9 cellular contexts compared by ENCODE assay signal in the genomic region with DNA sequence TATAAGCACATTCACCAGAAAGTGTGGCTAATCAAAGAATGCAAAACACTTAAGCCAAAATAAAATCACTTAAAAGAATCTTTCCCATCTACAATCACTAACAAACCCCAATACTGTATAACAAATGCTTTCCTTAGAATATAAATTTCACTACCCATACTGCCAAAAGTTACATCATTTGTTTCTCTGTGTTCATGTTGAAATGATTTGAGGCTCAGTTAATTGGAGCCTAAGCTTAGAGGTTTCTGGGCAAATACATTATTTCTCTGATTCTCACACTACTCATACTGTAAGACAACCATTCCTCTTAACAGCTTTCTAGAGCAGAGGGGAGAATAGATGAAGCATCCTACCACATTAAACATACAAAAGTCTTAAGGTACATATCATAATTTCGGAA. TPM values are rescaled to one million over a fixed set of nuclear protein-coding genes. Genes with fewer than 3 reads are reported as not detected.
A peak's percentile ranks its signal among the peaks of the same experiment; 100 is the strongest.
DNase-seq lines count a peak whose midpoint lies in the region; ATAC-seq and TF ChIP-seq lines count a peak whose summit lies in the region.
"Had no signal": no experiment of that assay in that cellular context is flagged by ENCODE, and none has a peak within 500 bp of the region (broad histone marks: within the 10 kb centered on the region; RNA-seq: fewer than 3 reads in every experiment).

No MANE protein-coding gene starts in this region.

- H3K4me1 ChIP-seq in body of pancreas = peaks cover 31% of the 10 kb centered on the region

- H3K36me3 Mint-ChIP-seq in CD4-positive, alpha-beta T cell (ENCODE audit: low read depth) = peaks cover 35% of the 10 kb centered on the region
- H3K36me3 Mint-ChIP-seq in activated CD8-positive, alpha-beta T cell treated with anti-CD3 and anti-CD28 coated beads for 36 hours (ENCODE audit: low read depth) = peaks cover 32% of the 10 kb centered on the region
- H3K36me3 Mint-ChIP-seq in naive B cell = peaks cover 0 to 4% of the 10 kb centered on the region in 2 donors

- TF ChIP-seq POLR2A in body of pancreas (IDR thresholded peaks at IDR 0.05) = no peak

- no peaks in the 10 kb centered on the region for H3K9me3 Mint-ChIP-seq in CD4-positive, alpha-beta T cell
- H3K9me3 Mint-ChIP-seq in activated CD8-positive, alpha-beta T cell treated with anti-CD3 and anti-CD28 coated beads for 36 hours = no peaks in the 10 kb centered on the region
- no peaks in the 10 kb centered on the region for H3K9me3 Mint-ChIP-seq in naive B cell

- no peak overlapping the region for H3K27ac ChIP-seq in CD4-positive, alpha-beta T cell (ENCODE audit: low read depth, low read length)
- H3K27ac ChIP-seq in body of pancreas = no peak overlapping the region

- DNase-seq in CD4-positive, alpha-beta T cell = no peak
- DNase-seq in GM12865 (ENCODE audit: low read depth) (no peak), naive B cell (no peak), body of pancreas (no peak)
- DNase-seq in activated CD8-positive, alpha-beta T cell treated with anti-CD3 and anti-CD28 coated beads for 36 hours = no peak
- DNase-seq in stimulated activated CD4-positive, alpha-beta T cell treated with anti-CD3 and anti-CD28 coated beads, Interleukin-1b, Interleukin-23, amount 100 ng/mL, for 48 hours = no peak
- DNase-seq: RPMI8226 had no signal

- no peaks in the 10 kb centered on the region for H3K27me3 ChIP-seq in CD4-positive, alpha-beta T cell (ENCODE audit: control insufficient read depth, insufficient read depth, low read length)
- H3K27me3 ChIP-seq in body of pancreas = no peaks in the 10 kb centered on the region

- no peak for TF ChIP-seq CTCF in CD4-positive, alpha-beta T cell (IDR thresholded peaks at IDR 0.05)
- TF ChIP-seq CTCF in GM12865 (IDR thresholded peaks at IDR 0.05; ENCODE audit: insufficient read depth, low read depth, low read length, missing control alignments) = no peak
- TF ChIP-seq CTCF in activated CD8-positive, alpha-beta T cell treated with anti-CD3 and anti-CD28 coated beads for 36 hours (IDR thresholded peaks at IDR 0.05) = no peak
- TF ChIP-seq CTCF in body of pancreas (IDR thresholded peaks at IDR 0.05) = no peak

- H3K4me3 Mint-ChIP-seq in CD4-positive, alpha-beta T cell = peak overlapping the region; percentile 91
- H3K4me3 Mint-ChIP-seq in activated CD8-positive, alpha-beta T cell treated with anti-CD3 and anti-CD28 coated beads for 36 hours = peak overlapping the region; percentile 89
- H3K4me3 Mint-ChIP-seq in naive B cell = peak overlapping the region in 6 of 8 donors; percentile 16 to 95 (median 84)

- intact Hi-C loops in CD4-positive, alpha-beta T cell (cut with DNase I, micrococcal nuclease) = loop anchor here (5.0 to 10.0 kb wide), 6 partner anchors 55 to 925 kb away; a partner anchor contains a TSS
- intact Hi-C loops in activated CD8-positive, alpha-beta T cell treated with anti-CD3 and anti-CD28 coated beads for 36 hours (cut with micrococcal nuclease) = loop anchor here (5.0 kb wide), 1 partner anchor 52 kb away; no protein-coding TSS in a partner anchor
- intact Hi-C loops in body of pancreas (cut with DNase I) = no loop called here

- H3K4me3 ChIP-seq in GM12865 (ENCODE audit: low read depth, low read length) (peak overlapping the region; percentile 9; the same call in 1 of the 2 replicates), body of pancreas (no peak overlapping the region)

- no peaks in the 10 kb centered on the region for H3K27me3 Mint-ChIP-seq in CD4-positive, alpha-beta T cell
- H3K27me3 Mint-ChIP-seq in activated CD8-positive, alpha-beta T cell treated with anti-CD3 and anti-CD28 coated beads for 36 hours = no peaks in the 10 kb centered on the region
- H3K27me3 Mint-ChIP-seq in naive B cell = no peaks in the 10 kb centered on the region

- WGBS in body of pancreas, 2 donors = 60 to 67% methylated on average over 1 of the region's 1 CpG

- CTCF ChIA-PET in CD4-positive, alpha-beta T cell (lab: Charles Lee) = no interaction called here
- CTCF ChIA-PET in activated CD8-positive, alpha-beta T cell treated with anti-CD3 and anti-CD28 coated beads for 36 hours (lab: Charles Lee) = interaction anchor here (1.1 to 5.8 kb wide), 4 partner anchors 11 to 149 kb away, joined by 3 to 44 read pairs (median 8); a partner anchor contains a TSS

- H3K9me3 ChIP-seq in CD4-positive, alpha-beta T cell (ENCODE audit: control insufficient read depth, low read length) = no peaks in the 10 kb centered on the region
- H3K9me3 ChIP-seq in body of pancreas = no peaks in the 10 kb centered on the region

- H3K36me3 ChIP-seq in body of pancreas (replicated peaks in 1 of 2; ENCODE audit: insufficient read depth in 1 of 2, low read depth in 2 of 2) = peaks cover 0 to 5% of the 10 kb centered on the region in 2 donors

- ATAC-seq in CD4-positive, alpha-beta T cell (ENCODE audit: poor library complexity) = no peak
- ATAC-seq in activated CD8-positive, alpha-beta T cell treated with anti-CD3 and anti-CD28 coated beads for 36 hours = no peak
- ATAC-seq in naive B cell (ENCODE audit: low read depth in 2 of 2) = no peak
- ATAC-seq in HG02623 (IDR thresholded peaks at IDR 0.05; ENCODE audit: unreplicated experiment) = no peak
- no peak for ATAC-seq in GM21786 (IDR thresholded peaks at IDR 0.05; ENCODE audit: unreplicated experiment)
- ATAC-seq in body of pancreas = no peak

- peaks cover 88% of the 10 kb centered on the region for H3K4me1 Mint-ChIP-seq in CD4-positive, alpha-beta T cell (ENCODE audit: low read depth)
- peaks cover 63% of the 10 kb centered on the region for H3K4me1 Mint-ChIP-seq in activated CD8-positive, alpha-beta T cell treated with anti-CD3 and anti-CD28 coated beads for 36 hours (ENCODE audit: low read depth)
- peaks cover 27 to 61% (median 54%) of the 10 kb centered on the region in 3 donors for H3K4me1 Mint-ChIP-seq in naive B cell

- POLR2A ChIA-PET in CD4-positive, alpha-beta T cell (lab: Charles Lee) = interaction anchor here (0.5 kb wide), 1 partner anchor 176 kb away, joined by 4 read pairs; no protein-coding TSS in a partner anchor
- POLR2A ChIA-PET in activated CD8-positive, alpha-beta T cell treated with anti-CD3 and anti-CD28 coated beads for 36 hours (lab: Charles Lee) = no interaction called here

- peak overlapping the region; percentile 91 for H3K27ac Mint-ChIP-seq in CD4-positive, alpha-beta T cell
- H3K27ac Mint-ChIP-seq in activated CD8-positive, alpha-beta T cell treated with anti-CD3 and anti-CD28 coated beads for 36 hours = peak overlapping the region; percentile 96
- peak overlapping the region in 2 of 6 donors; percentile 1 to 7 for H3K27ac Mint-ChIP-seq in naive B cell

RNA-seq across cellular contexts. Expression of a gene that starts 2.1 kb away (rescaled TPM):
- 10 to 100 TPM; 13.1 to 13.5 TPM for total RNA-seq in CD4-positive, alpha-beta T cell
- 10 to 100 TPM; 41.2 to 43.3 TPM for total RNA-seq in activated CD8-positive, alpha-beta T cell treated with anti-CD3 and anti-CD28 coated beads for 36 hours
- polyA plus RNA-seq in naive B cell (ENCODE audit: low read depth in 6 of 6) = 10 to 100 TPM; 20.4 to 34.6 (median 27.2) TPM
- total RNA-seq in body of pancreas = 10 to 100 TPM; 22.1 to 32.3 TPM
